In the genomic region with DNA sequence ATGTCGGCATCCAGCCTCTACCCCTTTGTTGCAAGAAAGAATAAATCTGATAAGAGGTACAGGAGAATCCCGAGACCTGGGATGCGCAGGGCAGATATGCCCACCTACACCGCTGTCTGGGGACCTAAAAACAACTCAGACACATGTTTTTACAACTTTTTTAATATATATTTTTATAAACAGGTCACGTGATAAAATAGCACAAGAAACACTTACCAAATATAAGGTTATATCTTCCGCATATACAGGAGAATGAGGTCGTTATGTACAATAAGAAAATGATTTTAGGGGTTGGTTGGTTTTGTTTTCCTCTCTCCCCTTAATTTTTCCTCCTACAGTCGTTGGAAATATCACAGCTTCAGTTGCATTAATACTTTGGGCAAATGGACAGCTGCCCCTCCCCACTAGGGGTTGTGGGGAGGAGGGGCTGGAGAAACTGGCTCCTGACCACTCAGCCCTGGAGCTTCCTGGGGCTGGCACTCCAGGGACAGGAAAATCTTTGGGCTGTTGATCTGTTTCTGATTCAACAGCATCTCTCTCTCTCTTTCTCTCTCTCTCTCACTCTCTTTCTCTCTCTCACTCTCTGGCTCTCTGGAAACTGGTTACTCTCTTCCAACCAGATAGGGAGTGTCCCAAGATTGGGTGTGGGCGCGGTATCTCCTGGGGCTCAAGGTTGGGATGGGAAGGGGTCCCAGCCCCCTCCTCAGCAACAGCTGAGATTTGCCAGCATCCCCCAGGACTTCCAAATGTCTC, we compare ENCODE assay signal across 20 cellular contexts. TPM values are rescaled to one million over a fixed set of nuclear protein-coding genes. Genes with fewer than 3 reads are reported as not detected.
DNase-seq lines count a peak whose midpoint lies in the region; ATAC-seq, FAIRE-seq and TF ChIP-seq lines count a peak whose summit lies in the region.
"Had no signal": no experiment of that assay in that cellular context is flagged by ENCODE, and none has a peak within 500 bp of the region (broad histone marks: within the 10 kb centered on the region; RNA-seq: fewer than 3 reads in every experiment).

No MANE protein-coding gene starts in this region.

- H3K27ac ChIP-seq in GM12878 (ENCODE audit: control insufficient read depth, insufficient read depth): no peak overlapping the region
- H3K27ac ChIP-seq: KMS-11, ovary, PC-9, sigmoid colon had no signal

- POLR2A ChIA-PET in GM12878 (lab: Charles Lee): interaction anchor here (0.6 kb wide), 1 partner anchor 282 kb away, joined by 3 read pairs; no protein-coding TSS in a partner anchor

- intact Hi-C loops in GM12878 (cut with micrococcal nuclease; ENCODE audit: unreplicated experiment): no loop called here

- RAD21 ChIA-PET in GM12878 (lab: Charles Lee; ENCODE audit: unreplicated experiment): no interaction called here

- peak overlapping the region; percentile 45 for H3K4me3 Mint-ChIP-seq in activated T-cell treated with anti-CD3 and anti-CD28 coated beads, Interleukin-2, amount 50 U/mL, for 4 hours
- peak overlapping the region; percentile 64 for H3K4me3 Mint-ChIP-seq in neural crest cell
- H3K4me3 Mint-ChIP-seq: activated CD4-positive, alpha-beta memory T cell treated with anti-CD3 and anti-CD28 coated beads for 36 hours had no signal

- H3K9me3 ChIP-seq in GM12878 (replicated peaks; ENCODE audit: control insufficient read depth, insufficient read depth, low read length): no peaks in the 10 kb centered on the region; the same call in 2 of the 3 replicates
- H3K9me3 ChIP-seq: ovary, sigmoid colon had no signal

- no TSS peak for BruUV-seq in GM12878 (replicated peaks; lab: Mats Ljungman, UMichigan)

- WGBS in GM12878 (ENCODE audit: insufficient coverage, insufficient replicate concordance, low lambda C conversion rate, missing lambda C conversion rate): 26% methylated on average over 10 of the region's 10 CpGs

- no peak overlapping the region for H3K27ac Mint-ChIP-seq in neural crest cell (ENCODE audit: unreplicated experiment)
- H3K27ac Mint-ChIP-seq: activated CD4-positive, alpha-beta memory T cell treated with anti-CD3 and anti-CD28 coated beads for 36 hours; activated T-cell treated with anti-CD3 and anti-CD28 coated beads, Interleukin-2, amount 50 U/mL, for 72 hours had no signal

- no peak overlapping the region for H3K4me2 ChIP-seq in GM12878 (ENCODE audit: control insufficient read depth, insufficient read depth)
- H3K4me2 ChIP-seq: KMS-11, PC-9 had no signal

- no peak for ATAC-seq in activated T-cell treated with anti-CD3 and anti-CD28 coated beads, Interleukin-2, amount 50 U/mL, for 4 hours
- ATAC-seq in GM12878: no peak
- no peak for ATAC-seq in HG03175 (IDR thresholded peaks at IDR 0.05; ENCODE audit: unreplicated experiment)
- ATAC-seq: activated T-cell treated with anti-CD3 and anti-CD28 coated beads, Interleukin-2, amount 50 U/mL, for 72 hours; SK-N-SH treated with all-trans-retinoic acid at 6 μM for 48 hours had no signal

- no peak for FAIRE-seq in GM12878 (lab: Jason Lieb, UNC)

- CTCF ChIA-PET in GM12878 (lab: Yijun Ruan, JAX): no interaction called here

- H3K27me3 Mint-ChIP-seq in activated T-cell treated with anti-CD3 and anti-CD28 coated beads, Interleukin-2, amount 50 U/mL, for 4 hours (ENCODE audit: low read depth): peaks cover 2% of the 10 kb centered on the region
- peaks cover 69% of the 10 kb centered on the region for H3K27me3 Mint-ChIP-seq in neural crest cell (ENCODE audit: low read depth)
- H3K27me3 Mint-ChIP-seq: activated CD4-positive, alpha-beta memory T cell treated with anti-CD3 and anti-CD28 coated beads for 36 hours had no signal

- H3K4me1 Mint-ChIP-seq in activated T-cell treated with anti-CD3 and anti-CD28 coated beads, Interleukin-2, amount 50 U/mL, for 4 hours (ENCODE audit: low read depth): peaks cover 32% of the 10 kb centered on the region
- H3K4me1 Mint-ChIP-seq in neural crest cell: peaks cover 17% of the 10 kb centered on the region

- H3K4me1 ChIP-seq in GM12878 (ENCODE audit: control insufficient read depth, insufficient read depth, low read length): peaks cover 12% of the 10 kb centered on the region

- TF ChIP-seq EP300 in GM12878 (IDR thresholded peaks at IDR 0.05; ENCODE audit: borderline replicate concordance in 1 of 2, control insufficient read depth in 1 of 2, low read depth in 2 of 2, low read length in 2 of 2): no peak

- DNase-seq in activated T-cell treated with anti-CD3 and anti-CD28 coated beads, Interleukin-2, amount 50 U/mL, for 4 hours: no peak
- DNase-seq in activated T-cell treated with anti-CD3 and anti-CD28 coated beads, Interleukin-2, amount 50 U/mL, for 48 hours: no peak
- no peak for DNase-seq in GM12878 (ENCODE audit: low read depth, low spot score)
- no peak for DNase-seq in neural crest cell (ENCODE audit: low read depth, low spot score)
- DNase-seq in NCI-H748 (lab: John Stamatoyannopoulos, UW; ENCODE audit: unreplicated experiment): no peak
- DNase-seq: activated CD4-positive, alpha-beta memory T cell treated with anti-CD3 and anti-CD28 coated beads for 36 hours; activated T-cell treated with anti-CD3 and anti-CD28 coated beads, Interleukin-2, amount 50 U/mL, for 72 hours; effector CD8-positive, alpha-beta T cell; hippocampal formation; kidney glomerular epithelial cell; NCI-H1092 treated with DMSO at 0.1 percent for 48 hours; NCI-H2107; NCI-H748 treated with DMSO at 0.1 percent for 48 hours; ovary; PC-9; sigmoid colon; substantia nigra had no signal

- SMC1A ChIA-PET in GM12878 (lab: Charles Lee; ENCODE audit: uncharacterized antibody, unreplicated experiment): no interaction called here

- H3K9me3 Mint-ChIP-seq in activated T-cell treated with anti-CD3 and anti-CD28 coated beads, Interleukin-2, amount 50 U/mL, for 4 hours: no peaks in the 10 kb centered on the region
- H3K9me3 Mint-ChIP-seq in neural crest cell: no peaks in the 10 kb centered on the region
- H3K9me3 Mint-ChIP-seq: activated CD4-positive, alpha-beta memory T cell treated with anti-CD3 and anti-CD28 coated beads for 36 hours; activated T-cell treated with anti-CD3 and anti-CD28 coated beads, Interleukin-2, amount 50 U/mL, for 72 hours had no signal

- TF ChIP-seq CTCF in GM12878 (IDR thresholded peaks at IDR 0.05 in 2 of 3, conservative IDR thresholded peaks at IDR 0.05 in 1 of 3; ENCODE audit: control insufficient read depth in 2 of 3, extremely low read depth in 1 of 3, insufficient read depth in 1 of 3, low read depth in 3 of 3, low read length in 3 of 3) (no peak), neural crest cell (conservative IDR thresholded peaks at IDR 0.05) (no peak)

- peaks cover 2 to 6% of the 10 kb centered on the region in 2 experiments; a peak in 3 of 4 replicates for H3K27me3 ChIP-seq in GM12878 (replicated peaks in 1 of 2; ENCODE audit: control insufficient read depth in 2 of 2, insufficient read depth in 2 of 2, low read length in 1 of 2)
- H3K27me3 ChIP-seq: ovary had no signal

- H3K79me2 ChIP-seq in GM12878 (ENCODE audit: control insufficient read depth, insufficient read depth, low read length): peaks cover 9% of the 10 kb centered on the region

- TF ChIP-seq RAD21 in GM12878 (IDR thresholded peaks at IDR 0.05; ENCODE audit: insufficient read depth, low read depth, low read length): no peak

- H3K9ac ChIP-seq in GM12878 (ENCODE audit: control insufficient read depth, insufficient read depth, low read length): no peak overlapping the region
- H3K9ac ChIP-seq: KMS-11 had no signal

- no peaks in the 10 kb centered on the region for H3K36me3 Mint-ChIP-seq in activated T-cell treated with anti-CD3 and anti-CD28 coated beads, Interleukin-2, amount 50 U/mL, for 4 hours (ENCODE audit: insufficient read depth)
- H3K36me3 Mint-ChIP-seq in neural crest cell (ENCODE audit: low read depth): no peaks in the 10 kb centered on the region
- H3K36me3 Mint-ChIP-seq: activated CD4-positive, alpha-beta memory T cell treated with anti-CD3 and anti-CD28 coated beads for 36 hours had no signal

- H2AFZ ChIP-seq in GM12878 (ENCODE audit: control insufficient read depth, low read depth, low read length): no peak overlapping the region
- H2AFZ ChIP-seq: PC-9 had no signal

- no peak for TF ChIP-seq POLR2A in GM12878 (IDR thresholded peaks at IDR 0.05; ENCODE audit: low read depth, low read length)

- in situ Hi-C loops in GM12878 (cut with MboI): no loop called here

- no peaks in the 10 kb centered on the region for H4K20me1 ChIP-seq in GM12878 (ENCODE audit: control insufficient read depth, insufficient read depth)

- H3K36me3 ChIP-seq in GM12878 (ENCODE audit: control insufficient read depth in 2 of 2, insufficient read depth in 2 of 2, low read length in 1 of 2): no peaks in the 10 kb centered on the region
- H3K36me3 ChIP-seq: ovary had no signal

- H3K4me3 ChIP-seq in GM12878: no peak overlapping the region
- H3K4me3 ChIP-seq: ovary, PC-9, sigmoid colon had no signal

RNA-seq across cellular contexts. Expression of a gene that starts 2.3 kb away (rescaled TPM):
- 10 to 100 TPM; 28.2 to 32.4 (median 29.1) TPM for total RNA-seq in activated T-cell treated with anti-CD3 and anti-CD28 coated beads, Interleukin-2, amount 50 U/mL, for 4 hours
- 31.3 and 34.6 TPM in 2 replicates for total RNA-seq in GM12878 (2013; cell fraction: nucleolus; rRNA removed)
- total RNA-seq in GM12878 (2014; rRNA removed): 3.8 and 4.1 TPM in 2 replicates
- total RNA-seq in GM12878 (2014; rRNA removed; fragmentation: Illumina TruSeq; extraction: Trizol): 2.2 TPM in 2 replicates
- total RNA-seq in GM12878 (2021): 16.5 and 19.7 TPM in 2 replicates
- polyA plus RNA-seq in GM12878 (2011; ENCODE audit: low read depth): 3.7 TPM
- 1.2 and 3.4 TPM in 2 replicates for polyA plus RNA-seq in GM12878 (2011; rRNA removed)
- 6.3 and 9.4 TPM in 2 replicates for polyA plus RNA-seq in GM12878 (2011; cell fraction: cytosol; rRNA removed)
- 55.1 and 67.4 TPM in 2 replicates for polyA plus RNA-seq in GM12878 (2011; cell fraction: nucleus; rRNA removed)
- polyA plus RNA-seq in GM12878 (2012): 11.6 and 13.8 TPM in 2 replicates
- polyA plus RNA-seq in GM12878 (2014; fragmentation: Illumina TruSeq; extraction: Trizol): 0.82 and 2.6 TPM in 2 replicates
- polyA plus RNA-seq in GM12878 (2014; fragmentation: Nextera tagmentation; extraction: Ambion mirVana): under 1 TPM; 0.06 to 0.22 TPM
- polyA plus RNA-seq in GM12878 (2014; rRNA removed): 9.4 and 12.9 TPM in 2 replicates
- 10 to 100 TPM; 18.8 to 20.4 TPM for polyA plus RNA-seq in GM12878 (2016; fragmentation: Nextera tagmentation; extraction: Ambion mirVana)
- 5.0 and 11.4 TPM in 2 replicates for polyA minus RNA-seq in GM12878 (2011; rRNA and poly(A)+ RNA removed)
- 5.5 and 7.2 TPM in 2 replicates for polyA minus RNA-seq in GM12878 (2011; cell fraction: cytosol; rRNA and poly(A)+ RNA removed)
- 11.7 and 18.8 TPM in 2 replicates for polyA minus RNA-seq in GM12878 (2011; cell fraction: nucleus; rRNA and poly(A)+ RNA removed)
- total RNA-seq in neural crest cell: 16.6 and 20.7 TPM in 2 replicates

RNA-seq across cellular contexts. Expression of a gene that starts 8.4 kb away (rescaled TPM):
- total RNA-seq in activated T-cell treated with anti-CD3 and anti-CD28 coated beads, Interleukin-2, amount 50 U/mL, for 4 hours: 10 to 100 TPM; 77.0 to 90.4 (median 88.7) TPM
- 34.5 and 44.5 TPM in 2 replicates for total RNA-seq in GM12878 (2013; cell fraction: nucleolus; rRNA removed)
- total RNA-seq in GM12878 (2014; rRNA removed) (30.5 and 37.6 TPM in 2 replicates), GM12878 (2014; rRNA removed; fragmentation: Illumina TruSeq; extraction: Trizol) (15.6 and 18.5 TPM in 2 replicates), GM12878 (2021) (38.2 and 39.1 TPM in 2 replicates), neural crest cell (60.8 and 64.5 TPM in 2 replicates)
- 8.0 TPM for polyA plus RNA-seq in GM12878 (2011; ENCODE audit: low read depth)
- polyA plus RNA-seq in GM12878 (2011; rRNA removed) (8.0 and 23.5 TPM in 2 replicates), GM12878 (2014; fragmentation: Illumina TruSeq; extraction: Trizol) (8.0 and 23.9 TPM in 2 replicates), GM12878 (2014; fragmentation: Nextera tagmentation; extraction: Ambion mirVana) (1 to 10 TPM in 1 of 2 experiments, under 1 TPM in 1; 1.00 to 3.4 TPM), GM12878 (2014; rRNA removed) (46.5 and 47.2 TPM in 2 replicates), GM12878 (2016; fragmentation: Nextera tagmentation; extraction: Ambion mirVana) (10 to 100 TPM; 39.1 to 50.4 TPM)
- 42.2 and 55.5 TPM in 2 replicates for polyA plus RNA-seq in GM12878 (2011; cell fraction: cytosol; rRNA removed)
- 114 and 133 TPM in 2 replicates for polyA plus RNA-seq in GM12878 (2011; cell fraction: nucleus; rRNA removed)
- 18.7 and 24.7 TPM in 2 replicates for polyA plus RNA-seq in GM12878 (2012)
- 10.8 and 12.3 TPM in 2 replicates for polyA minus RNA-seq in GM12878 (2011; rRNA and poly(A)+ RNA removed)
- 11.1 and 13.1 TPM in 2 replicates for polyA minus RNA-seq in GM12878 (2011; cell fraction: cytosol; rRNA and poly(A)+ RNA removed)
- 25.0 and 41.8 TPM in 2 replicates for polyA minus RNA-seq in GM12878 (2011; cell fraction: nucleus; rRNA and poly(A)+ RNA removed)

RNA-seq across cellular contexts. Expression of a gene that starts 12.3 kb away (rescaled TPM):
- 100 to 1,000 TPM; 117 to 136 (median 127) TPM for total RNA-seq in activated T-cell treated with anti-CD3 and anti-CD28 coated beads, Interleukin-2, amount 50 U/mL, for 4 hours
- total RNA-seq in GM12878 (2013; cell fraction: nucleolus; rRNA removed): 15.6 and 16.6 TPM in 2 replicates
- 87.5 and 104 TPM in 2 replicates for total RNA-seq in GM12878 (2014; rRNA removed)
- 63.0 and 65.8 TPM in 2 replicates for total RNA-seq in GM12878 (2014; rRNA removed; fragmentation: Illumina TruSeq; extraction: Trizol)
- 82.6 and 92.2 TPM in 2 replicates for total RNA-seq in GM12878 (2021)
- polyA plus RNA-seq in GM12878 (2011; ENCODE audit: low read depth): 22.5 TPM
- polyA plus RNA-seq in GM12878 (2011; rRNA removed): 25.6 and 47.6 TPM in 2 replicates
- 49.7 and 69.9 TPM in 2 replicates for polyA plus RNA-seq in GM12878 (2011; cell fraction: cytosol; rRNA removed)
- 81.0 and 81.5 TPM in 2 replicates for polyA plus RNA-seq in GM12878 (2011; cell fraction: nucleus; rRNA removed)
- polyA plus RNA-seq in GM12878 (2012): 38.6 and 46.4 TPM in 2 replicates
- 16.1 and 49.7 TPM in 2 replicates for polyA plus RNA-seq in GM12878 (2014; fragmentation: Illumina TruSeq; extraction: Trizol)
- 10 to 100 TPM in 1 of 2 experiments, 1 to 10 TPM in 1; 4.2 to 26.6 TPM for polyA plus RNA-seq in GM12878 (2014; fragmentation: Nextera tagmentation; extraction: Ambion mirVana)
- polyA plus RNA-seq in GM12878 (2014; rRNA removed): 71.3 and 80.9 TPM in 2 replicates
- polyA plus RNA-seq in GM12878 (2016; fragmentation: Nextera tagmentation; extraction: Ambion mirVana): 100 to 1,000 TPM; 120 to 136 TPM
- 16.1 and 27.4 TPM in 2 replicates for polyA minus RNA-seq in GM12878 (2011; rRNA and poly(A)+ RNA removed)
- 14.2 and 17.0 TPM in 2 replicates for polyA minus RNA-seq in GM12878 (2011; cell fraction: cytosol; rRNA and poly(A)+ RNA removed)
- polyA minus RNA-seq in GM12878 (2011; cell fraction: nucleus; rRNA and poly(A)+ RNA removed): 21.4 and 26.1 TPM in 2 replicates
- 81.5 and 99.3 TPM in 2 replicates for total RNA-seq in neural crest cell

RNA-seq across cellular contexts. Expression of a gene that starts 13.1 kb away (rescaled TPM):
- 1 to 10 TPM; 2.0 to 6.0 (median 4.8) TPM for total RNA-seq in activated T-cell treated with anti-CD3 and anti-CD28 coated beads, Interleukin-2, amount 50 U/mL, for 4 hours
- 2.9 and 3.4 TPM in 2 replicates for total RNA-seq in GM12878 (2013; cell fraction: nucleolus; rRNA removed)
- 0.23 and 0.44 TPM in 2 replicates for total RNA-seq in GM12878 (2014; rRNA removed)
- 0.13 and 0.14 TPM in 2 replicates for total RNA-seq in GM12878 (2014; rRNA removed; fragmentation: Illumina TruSeq; extraction: Trizol)
- 1.4 and 2.3 TPM in 2 replicates for total RNA-seq in GM12878 (2021)
- 0.42 TPM for polyA plus RNA-seq in GM12878 (2011; ENCODE audit: low read depth)
- 0.42 and 0.53 TPM in 2 replicates for polyA plus RNA-seq in GM12878 (2011; rRNA removed)
- polyA plus RNA-seq in GM12878 (2011; cell fraction: cytosol; rRNA removed): 1.0 and 1.4 TPM in 2 replicates
- polyA plus RNA-seq in GM12878 (2011; cell fraction: nucleus; rRNA removed): 3.7 and 4.2 TPM in 2 replicates
- polyA plus RNA-seq in GM12878 (2012): 1.2 and 1.8 TPM in 2 replicates
- polyA plus RNA-seq in GM12878 (2014; fragmentation: Illumina TruSeq; extraction: Trizol): 0.08 and 0.25 TPM in 2 replicates
- under 1 TPM; 0.13 to 0.19 TPM for polyA plus RNA-seq in GM12878 (2014; fragmentation: Nextera tagmentation; extraction: Ambion mirVana)
- 0.86 and 1.2 TPM in 2 replicates for polyA plus RNA-seq in GM12878 (2014; rRNA removed)
- under 1 TPM; 0.13 to 0.54 TPM for polyA plus RNA-seq in GM12878 (2016; fragmentation: Nextera tagmentation; extraction: Ambion mirVana)
- 0.29 and 0.62 TPM in 2 replicates for polyA minus RNA-seq in GM12878 (2011; rRNA and poly(A)+ RNA removed)
- 1.6 and 2.3 TPM in 2 replicates for polyA minus RNA-seq in GM12878 (2011; cell fraction: cytosol; rRNA and poly(A)+ RNA removed)
- polyA minus RNA-seq in GM12878 (2011; cell fraction: nucleus; rRNA and poly(A)+ RNA removed): 0.85 and 0.96 TPM in 2 replicates
- 2.5 and 3.0 TPM in 2 replicates for total RNA-seq in neural crest cell

RNA-seq across cellular contexts. Expression of a gene that starts 17.1 kb away (rescaled TPM):
- total RNA-seq in activated T-cell treated with anti-CD3 and anti-CD28 coated beads, Interleukin-2, amount 50 U/mL, for 4 hours: under 1 TPM; 0.52 to 0.71 (median 0.53) TPM
- 7.5 and 8.6 TPM in 2 replicates for total RNA-seq in GM12878 (2013; cell fraction: nucleolus; rRNA removed)
- total RNA-seq in GM12878 (2014; rRNA removed): 0.22 and 0.28 TPM in 2 replicates
- total RNA-seq in GM12878 (2014; rRNA removed; fragmentation: Illumina TruSeq; extraction: Trizol): 0.09 TPM in 1 of 2 replicates, not detected in the other
- 1.0 and 1.3 TPM in 2 replicates for total RNA-seq in GM12878 (2021)
- 0.62 TPM for polyA plus RNA-seq in GM12878 (2011; ENCODE audit: low read depth)
- polyA plus RNA-seq in GM12878 (2011; rRNA removed): 0.27 and 0.65 TPM in 2 replicates
- polyA plus RNA-seq in GM12878 (2011; cell fraction: cytosol; rRNA removed): 0.60 and 1.5 TPM in 2 replicates
- 39.2 and 45.8 TPM in 2 replicates for polyA plus RNA-seq in GM12878 (2011; cell fraction: nucleus; rRNA removed)
- 1.5 and 2.2 TPM in 2 replicates for polyA plus RNA-seq in GM12878 (2012)
- polyA plus RNA-seq in GM12878 (2014; fragmentation: Illumina TruSeq; extraction: Trizol): 0.04 TPM in 1 of 2 replicates, not detected in the other
- not detected for polyA plus RNA-seq in GM12878 (2014; fragmentation: Nextera tagmentation; extraction: Ambion mirVana)
- 0.82 and 0.88 TPM in 2 replicates for polyA plus RNA-seq in GM12878 (2014; rRNA removed)
- polyA plus RNA-seq in GM12878 (2016; fragmentation: Nextera tagmentation; extraction: Ambion mirVana): not detected
- 0.15 TPM in 1 of 2 replicates, not detected in the other for polyA minus RNA-seq in GM12878 (2011; rRNA and poly(A)+ RNA removed)
- polyA minus RNA-seq in GM12878 (2011; cell fraction: cytosol; rRNA and poly(A)+ RNA removed): not detected in 2 replicates
- polyA minus RNA-seq in GM12878 (2011; cell fraction: nucleus; rRNA and poly(A)+ RNA removed): 3.9 and 4.1 TPM in 2 replicates
- 3.0 and 3.1 TPM in 2 replicates for total RNA-seq in neural crest cell
